In genomic region chr3:196963309-196963953, GRCh38 we compare ENCODE assay signal across 20 cellular contexts.
"Had no signal": no experiment of that assay in that cellular context is flagged by ENCODE, and none has a peak within 500 bp of the region (broad histone marks: within the 10 kb centered on the region; RNA-seq: fewer than 3 reads in every experiment).

No MANE protein-coding gene starts in this region.

- H3K4me3 ChIP-seq: pancreas, tibial artery had no signal

- H3K9me3 ChIP-seq: neutrophil, pancreas, tibial artery had no signal

- H3K9me3 Mint-ChIP-seq: nephron; stimulated activated naive CD8-positive, alpha-beta T cell treated with anti-CD3 and anti-CD28 coated beads, Interleukin-15, amount 100 ng/mL, for 72 hours; WTC11 had no signal

- H3K4me1 Mint-ChIP-seq: nephron had no signal

- ATAC-seq: activated CD4-positive, alpha-beta T cell treated with anti-CD3 and anti-CD28 coated beads for 36 hours; activated naive CD8-positive, alpha-beta T cell treated with anti-CD3 and anti-CD28 coated beads, Interleukin-2, amount 50 U/mL, for 24 hours; pancreas; right cardiac atrium; stimulated activated naive CD8-positive, alpha-beta T cell treated with anti-CD3 and anti-CD28 coated beads, Interleukin-15, amount 100 ng/mL, for 72 hours; WTC11 had no signal

- H3K36me3 Mint-ChIP-seq: WTC11 had no signal

- H3K27ac Mint-ChIP-seq: activated CD4-positive, alpha-beta T cell treated with anti-CD3 and anti-CD28 coated beads for 36 hours; activated naive CD8-positive, alpha-beta T cell treated with anti-CD3 and anti-CD28 coated beads, Interleukin-2, amount 50 U/mL, for 24 hours; nephron; stimulated activated naive CD8-positive, alpha-beta T cell treated with anti-CD3 and anti-CD28 coated beads, Interleukin-15, amount 100 ng/mL, for 72 hours; WTC11 had no signal

- H3K4me3 Mint-ChIP-seq: activated CD4-positive, alpha-beta T cell treated with anti-CD3 and anti-CD28 coated beads for 36 hours; activated naive CD8-positive, alpha-beta T cell treated with anti-CD3 and anti-CD28 coated beads, Interleukin-2, amount 50 U/mL, for 24 hours; nephron; stimulated activated naive CD8-positive, alpha-beta T cell treated with anti-CD3 and anti-CD28 coated beads, Interleukin-15, amount 100 ng/mL, for 72 hours; WTC11 had no signal

- DNase-seq: activated CD4-positive, alpha-beta T cell treated with anti-CD3 and anti-CD28 coated beads for 36 hours; activated CD4-positive, alpha-beta T cell treated with anti-CD3 and anti-CD28 coated beads, Interleukin-2, amount 50 U/mL, for 4 hours; activated effector memory CD4-positive, alpha-beta T cell treated with anti-CD3 and anti-CD28 coated beads, Interleukin-2, amount 50 U/mL, for 16 hours; activated naive CD4-positive, alpha-beta T cell treated with anti-CD3 and anti-CD28 coated beads, Interleukin-2, amount 50 U/mL, for 16 hours; activated naive CD8-positive, alpha-beta T cell treated with anti-CD3 and anti-CD28 coated beads, Interleukin-2, amount 50 U/mL, for 24 hours; activated T-cell treated with anti-CD3 and anti-CD28 coated beads for 4 hours; dermis blood vessel endothelial cell; effector CD8-positive, alpha-beta T cell; erythroblast; foreskin fibroblast; pancreas; right cardiac atrium; stimulated activated CD4-positive, alpha-beta T cell treated with anti-CD3 and anti-CD28 coated beads, Interleukin-12 subunit alpha, Interleukin-12 subunit beta, amount 100 ng/mL, for 4 hours; stimulated activated CD4-positive, alpha-beta T cell treated with anti-CD3 and anti-CD28 coated beads, Interleukin-4, amount 100 ng/mL, for 4 hours; stimulated activated naive CD8-positive, alpha-beta T cell treated with anti-CD3 and anti-CD28 coated beads, Interleukin-15, amount 100 ng/mL, for 72 hours; T-helper 9 cell; tibial artery had no signal

- H3K36me3 ChIP-seq: neutrophil, pancreas had no signal

- H3K27me3 ChIP-seq: pancreas, tibial artery had no signal

- H3K27ac ChIP-seq: neutrophil, pancreas, tibial artery had no signal
